ENCODE assay signal across 21 cellular contexts in genomic region chr1:60470231-60470630, GRCh38.
"Had no signal": no experiment of that assay in that cellular context is flagged by ENCODE, and none has a peak within 500 bp of the region (broad histone marks: within the 10 kb centered on the region; RNA-seq: fewer than 3 reads in every experiment).

No MANE protein-coding gene starts in this region.

- H3K4me3 Mint-ChIP-seq: activated naive CD8-positive, alpha-beta T cell; activated T-cell treated with anti-CD3 and anti-CD28 coated beads, Interleukin-2, amount 50 U/mL, for 24 hours; activated T-helper 17 cell treated with anti-CD3 and anti-CD28 coated beads, Interleukin-2, amount 50 U/mL, for 72 hours; naive B cell; stimulated activated effector memory CD8-positive, alpha-beta T cell treated with anti-CD3 and anti-CD28 coated beads, Interleukin-12 subunit alpha, Interleukin-12 subunit beta, amount 100 ng/mL, for 72 hours; stimulated activated naive CD8-positive, alpha-beta T cell treated with anti-CD3 and anti-CD28 coated beads, Interleukin-15, amount 100 ng/mL, for 72 hours; T-helper 1 cell treated with Interleukin-12 subunit alpha and Interleukin-12 subunit beta and Interleukin-4 antibody, amounts not matched to agents 30 μg/mL and 1 μg/mL, for 36 hours; WTC11 had no signal

- H3K36me3 ChIP-seq: cardiac muscle cell, esophagus squamous epithelium, heart right ventricle, lower lobe of right lung, tibial artery, uterus had no signal

- H3K9me3 ChIP-seq: esophagus squamous epithelium, heart right ventricle, lower lobe of right lung, psoas muscle, tibial artery, uterus had no signal

- H3K36me3 Mint-ChIP-seq: activated naive CD8-positive, alpha-beta T cell; naive B cell; stimulated activated effector memory CD8-positive, alpha-beta T cell treated with anti-CD3 and anti-CD28 coated beads, Interleukin-12 subunit alpha, Interleukin-12 subunit beta, amount 100 ng/mL, for 72 hours; WTC11 had no signal

- H3K4me3 ChIP-seq: cardiac muscle cell, esophagus squamous epithelium, heart right ventricle, lower lobe of right lung, psoas muscle, skin epidermis, tibial artery, uterus had no signal

- H3K27me3 Mint-ChIP-seq: activated naive CD8-positive, alpha-beta T cell; activated T-cell treated with anti-CD3 and anti-CD28 coated beads, Interleukin-2, amount 50 U/mL, for 24 hours; naive B cell; stimulated activated naive CD8-positive, alpha-beta T cell treated with anti-CD3 and anti-CD28 coated beads, Interleukin-15, amount 100 ng/mL, for 72 hours had no signal

- H3K4me1 Mint-ChIP-seq: activated T-helper 17 cell treated with anti-CD3 and anti-CD28 coated beads, Interleukin-2, amount 50 U/mL, for 72 hours; naive B cell; stimulated activated effector memory CD8-positive, alpha-beta T cell treated with anti-CD3 and anti-CD28 coated beads, Interleukin-12 subunit alpha, Interleukin-12 subunit beta, amount 100 ng/mL, for 72 hours; stimulated activated naive CD8-positive, alpha-beta T cell treated with anti-CD3 and anti-CD28 coated beads, Interleukin-15, amount 100 ng/mL, for 72 hours had no signal

- H3K27me3 ChIP-seq: cardiac muscle cell, esophagus squamous epithelium, heart right ventricle, tibial artery, uterus had no signal

- H3K27ac Mint-ChIP-seq: activated naive CD8-positive, alpha-beta T cell; activated T-cell treated with anti-CD3 and anti-CD28 coated beads, Interleukin-2, amount 50 U/mL, for 24 hours; activated T-helper 17 cell treated with anti-CD3 and anti-CD28 coated beads, Interleukin-2, amount 50 U/mL, for 72 hours; naive B cell; stimulated activated effector memory CD8-positive, alpha-beta T cell treated with anti-CD3 and anti-CD28 coated beads, Interleukin-12 subunit alpha, Interleukin-12 subunit beta, amount 100 ng/mL, for 72 hours; stimulated activated naive CD8-positive, alpha-beta T cell treated with anti-CD3 and anti-CD28 coated beads, Interleukin-15, amount 100 ng/mL, for 72 hours; T-helper 1 cell treated with Interleukin-12 subunit alpha and Interleukin-12 subunit beta and Interleukin-4 antibody, amounts not matched to agents 30 μg/mL and 1 μg/mL, for 36 hours; WTC11 had no signal

- H3K27ac ChIP-seq: cardiac muscle cell, esophagus squamous epithelium, heart right ventricle, lower lobe of right lung, psoas muscle, skin epidermis, tibial artery, uterus had no signal

- FAIRE-seq: keratinocyte had no signal

- H3K4me1 ChIP-seq: esophagus squamous epithelium, heart right ventricle, lower lobe of right lung, psoas muscle, tibial artery, uterus had no signal

- DNase-seq: activated CD8-positive, alpha-beta memory T cell treated with anti-CD3 and anti-CD28 coated beads, Interleukin-2, amount 50 U/mL, for 4 hours; activated T-cell treated with anti-CD3 and anti-CD28 coated beads, Interleukin-2, amount 50 U/mL, for 24 hours; esophagus squamous epithelium; heart right ventricle; lower lobe of right lung; naive B cell; psoas muscle; right cardiac atrium; stimulated activated CD4-positive, alpha-beta T cell treated with anti-CD3 and anti-CD28 coated beads, Interleukin-2, amount 100 ng/mL, for 24 hours; stimulated activated naive CD8-positive, alpha-beta T cell treated with anti-CD3 and anti-CD28 coated beads, Interleukin-15, amount 100 ng/mL, for 72 hours; T1000; tibial artery; uterus had no signal
